1 cellular context compared by ENCODE assay signal in genomic region chr10:12397147-12397896, GRCh38.
TF ChIP-seq lines count a peak whose summit lies in the region.

No MANE protein-coding gene starts in this region.

TF ChIP-seq in H1, 55 proteins besides CTCF, POLR2A, EP300 and RAD21:
- TF ChIP-seq SIRT6 (IDR thresholded peaks at IDR 0.05; ENCODE audit: low read length) (no peak), RXRA (IDR thresholded peaks at IDR 0.05; ENCODE audit: insufficient read depth, low read depth, low read length) (0 out of 2 replicates have a peak, but pooled peaks have one; percentile 37)
